9 cellular contexts compared by ENCODE assay signal in genomic region chr12:8419576-8419975, GRCh38. TPM values are rescaled to one million over a fixed set of nuclear protein-coding genes. Genes with fewer than 3 reads are reported as not detected.
"Had no signal": no experiment of that assay in that cellular context is flagged by ENCODE, and none has a peak within 500 bp of the region (broad histone marks: within the 10 kb centered on the region; RNA-seq: fewer than 3 reads in every experiment).

No MANE protein-coding gene starts in this region.

RNA-seq across cellular contexts. Expression of gene CLEC6A, which starts 36.2 kb away (rescaled TPM):
- total RNA-seq: activated CD4-positive, alpha-beta T cell treated with anti-CD3 and anti-CD28 coated beads for 36 hours; activated CD4-positive, alpha-beta T cell treated with anti-CD3 and anti-CD28 coated beads, Interleukin-2, amount 10 ng/mL, durations not matched to agents 7 days and 5 days; activated CD8-positive, alpha-beta T cell treated with anti-CD3 and anti-CD28 coated beads, Interleukin-2, amount 10 ng/mL, durations not matched to agents 7 days and 5 days; activated T-helper 17 cell treated with anti-CD3 and anti-CD28 coated beads, Interleukin-2, amount 50 U/mL, for 72 hours; LHCN-M2; PC-3; Peyer's patch; SJSA1 had no signal
- polyA plus RNA-seq: SK-N-SH had no signal
